In the genomic region with DNA sequence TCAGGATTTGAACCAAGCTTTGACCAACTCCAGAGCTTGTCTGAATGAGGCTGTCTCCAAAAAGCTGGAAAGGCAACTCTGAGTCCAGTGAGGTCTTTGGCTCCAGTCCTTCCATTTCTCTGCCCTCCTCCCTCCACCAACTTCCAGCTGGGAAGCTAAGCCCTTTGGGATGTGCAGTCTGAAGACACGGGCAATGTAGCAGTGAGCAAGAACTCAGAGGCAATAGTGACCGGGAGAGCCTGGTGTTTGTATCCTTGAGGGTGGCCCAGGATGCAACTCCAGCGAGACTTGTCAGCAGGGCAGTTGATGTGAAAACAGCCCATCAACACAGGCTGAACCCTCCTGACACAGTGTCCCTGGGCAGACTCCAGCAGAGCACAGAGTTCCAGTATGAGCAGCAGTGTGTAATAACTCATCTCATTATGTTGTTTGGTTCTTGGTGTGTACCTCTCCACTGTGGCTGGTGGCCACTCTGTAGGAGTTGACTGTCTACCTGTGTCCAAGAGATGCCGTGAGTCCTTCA, we compare ENCODE assay signal across 14 cellular contexts. TPM values are rescaled to one million over a fixed set of nuclear protein-coding genes. Genes with fewer than 3 reads are reported as not detected.
DNase-seq lines count a peak whose midpoint lies in the region; ATAC-seq and TF ChIP-seq lines count a peak whose summit lies in the region.
"Had no signal": no experiment of that assay in that cellular context is flagged by ENCODE, and none has a peak within 500 bp of the region (broad histone marks: within the 10 kb centered on the region; RNA-seq: fewer than 3 reads in every experiment).

No MANE protein-coding gene starts in this region.

- intact Hi-C loops in mammary epithelial cell (cut with micrococcal nuclease) = loop anchor here (2.0 kb wide), 1 partner anchor 17 kb away; no protein-coding TSS in a partner anchor
- intact Hi-C loops in left lung (cut with DNase I) = no loop called here
- intact Hi-C loops in transverse colon (cut with DNase I; ENCODE audit: low total_unique reads) = no loop called here

- H3K9me3 Mint-ChIP-seq in HFFc6 = peaks cover 4% of the 10 kb centered on the region
- H3K9me3 Mint-ChIP-seq: CD4-positive, alpha-beta T cell; naive thymus-derived CD8-positive, alpha-beta T cell had no signal

- H3K36me3 Mint-ChIP-seq in HFFc6 (ENCODE audit: low read depth) = peaks cover 4% of the 10 kb centered on the region

- no peak overlapping the region for H2AFZ ChIP-seq in mammary epithelial cell (ENCODE audit: low read depth, low read length)

- peak overlapping the region; percentile 88 for H3K27ac Mint-ChIP-seq in HFFc6
- H3K27ac Mint-ChIP-seq: CD4-positive, alpha-beta T cell had no signal

- H3K27me3 Mint-ChIP-seq in HFFc6 (ENCODE audit: insufficient read depth) = no peaks in the 10 kb centered on the region; the same call in 1 of the 2 replicates

- H3K4me2 ChIP-seq in mammary epithelial cell (ENCODE audit: insufficient read depth, low read depth, low read length) = peak overlapping the region; percentile 67

- no peak for TF ChIP-seq EP300 in transverse colon (IDR thresholded peaks at IDR 0.05; ENCODE audit: low read depth)

- CTCF ChIA-PET in mammary epithelial cell (lab: Charles Lee; ENCODE audit: low non-redundant PET) = interaction anchor here (0.7 kb wide), 1 partner anchor 16 kb away, joined by 3 read pairs; no protein-coding TSS in a partner anchor

- peaks cover 9% of the 10 kb centered on the region for H3K36me3 ChIP-seq in mammary epithelial cell (ENCODE audit: insufficient read depth, low read length)
- H3K36me3 ChIP-seq in left lung = no peaks in the 10 kb centered on the region
- H3K36me3 ChIP-seq in transverse colon = no peaks in the 10 kb centered on the region
- H3K36me3 ChIP-seq: right atrium auricular region had no signal

- H3K27me3 ChIP-seq in mammary epithelial cell (ENCODE audit: insufficient read depth, low read length) (no peaks in the 10 kb centered on the region), left lung (peaks cover 0 to under 1% of the 10 kb centered on the region in 2 donors), transverse colon (no peaks in the 10 kb centered on the region)
- H3K27me3 ChIP-seq: right atrium auricular region had no signal

- TF ChIP-seq CTCF in HFFc6 (IDR thresholded peaks at IDR 0.05) = no peak
- TF ChIP-seq CTCF in mammary epithelial cell (conservative IDR thresholded peaks at IDR 0.05 in 1 of 2, IDR thresholded peaks at IDR 0.05 in 1 of 2; ENCODE audit: extremely low read depth in 1 of 2, insufficient read depth in 1 of 2, low read depth in 1 of 2, low read length in 2 of 2) = no peak
- no peak for TF ChIP-seq CTCF in left lung (IDR thresholded peaks at IDR 0.05)
- no peak for TF ChIP-seq CTCF in transverse colon (IDR thresholded peaks at IDR 0.05)

- 94% methylated on average over 4 of the region's 4 CpGs for WGBS in mammary epithelial cell (ENCODE audit: low coverage, missing lambda C conversion rate)
- 61% methylated on average over 4 of the region's 4 CpGs; no CpG with 5 or more reads in 1 of the 2 donors for WGBS in transverse colon (ENCODE audit: low coverage in 1 of 2), 2 donors

- dilution Hi-C loops in mammary epithelial cell (cut with HindIII; ENCODE audit: low sequenced_read_pairs) = loop anchor here (5.0 kb wide), 1 partner anchor 78 kb away; no protein-coding TSS in a partner anchor

- in situ Hi-C loops in mammary epithelial cell (cut with MboI; ENCODE audit: low sequenced_read_pairs in 2 of 2) (loop anchor here in 1 of 2 donors (10.0 kb wide), 1 partner anchor 65 kb away; no protein-coding TSS in a partner anchor), transverse colon (cut with MboI; ENCODE audit: low pct_ligation_motif_present in 1 of 4, low pct_unique_long_range_greater_than_20kb in 1 of 4, low sequenced_read_pairs in 3 of 4) (no loop called here)

- H3K9me3 ChIP-seq in mammary epithelial cell (replicated peaks; ENCODE audit: insufficient read depth, low read length) (no peaks in the 10 kb centered on the region), left lung (no peaks in the 10 kb centered on the region), transverse colon (no peaks in the 10 kb centered on the region)
- H3K9me3 ChIP-seq: right atrium auricular region had no signal

- H4K20me1 ChIP-seq in mammary epithelial cell (ENCODE audit: insufficient read depth, low read length) = no peaks in the 10 kb centered on the region

- TSS peak; percentile 63 for BruUV-seq in mammary epithelial cell (replicated peaks; lab: Mats Ljungman, UMichigan)

- H3K27ac ChIP-seq in mammary epithelial cell (ENCODE audit: insufficient read depth, low read depth, low read length) (peak overlapping the region; percentile 82), left lung (peak overlapping the region; percentile 50 to 66), transverse colon (peak overlapping the region; percentile 62 to 74 (median 70))

- peaks cover 100% of the 10 kb centered on the region for H3K79me2 ChIP-seq in mammary epithelial cell (ENCODE audit: insufficient read depth, low read length)

- no peak for TF ChIP-seq POLR2A in transverse colon (IDR thresholded peaks at IDR 0.05)

- H3K4me3 Mint-ChIP-seq in HFFc6 = peak overlapping the region; percentile 65; the same call in 1 of the 2 replicates
- H3K4me3 Mint-ChIP-seq: CD4-positive, alpha-beta T cell; naive thymus-derived CD8-positive, alpha-beta T cell had no signal

- H3K4me1 ChIP-seq in mammary epithelial cell (ENCODE audit: insufficient read depth, low read length) (peaks cover 88% of the 10 kb centered on the region), left lung (peaks cover 13 to 59% of the 10 kb centered on the region in 2 donors), transverse colon (peaks cover 17 to 68% (median 42%) of the 10 kb centered on the region in 4 donors)

- ATAC-seq in left lung = peak; percentile 5
- ATAC-seq: naive thymus-derived CD8-positive, alpha-beta T cell had no signal

- peaks cover 55% of the 10 kb centered on the region for H3K4me1 Mint-ChIP-seq in HFFc6 (ENCODE audit: low read depth)

- H3K4me3 ChIP-seq in mammary epithelial cell (replicated peaks in 1 of 3; ENCODE audit: insufficient read depth in 1 of 3, low read depth in 2 of 3, low read length in 3 of 3) (no peak overlapping the region), left lung (no peak overlapping the region), transverse colon (no peak overlapping the region)
- H3K4me3 ChIP-seq: right atrium auricular region had no signal

- H3K9ac ChIP-seq in mammary epithelial cell (ENCODE audit: insufficient read depth, low read length) = no peak overlapping the region

- DNase-seq in HFFc6 = no peak
- no peak for DNase-seq in mammary epithelial cell
- no peak for DNase-seq in left lung
- no peak for DNase-seq in transverse colon
- DNase-seq in NCI-H2171 treated with DMSO at 0.1 percent for 48 hours (lab: John Stamatoyannopoulos, UW) = no peak
- no peak for DNase-seq in epidermal melanocyte (ENCODE audit: insufficient read length, low spot score)
- no peak for DNase-seq in iPS-NIHi7 (ENCODE audit: extremely low spot score)
- no peak for DNase-seq in globus pallidus (ENCODE audit: low spot score)
- DNase-seq: CD4-positive, alpha-beta T cell; naive thymus-derived CD8-positive, alpha-beta T cell; NCI-H2227 treated with DMSO at 0.1 percent for 48 hours; stimulated activated naive CD4-positive, alpha-beta T cell treated with Interleukin-2 at 50 U/mL for 16 hours; SW 1271 had no signal

RNA-seq across cellular contexts. Expression of a gene that starts 6.7 kb away (rescaled TPM):
- 1 to 10 TPM in 4 of 6 experiments, under 1 TPM in 2; 0.78 to 2.1 (median 1.7) TPM for total RNA-seq in HFFc6 (2021; fragmentation: NEBNext Ultra II Directional; extraction: Animal tissue kit (Norgen Biotek cat#: 25700))
- total RNA-seq in mammary epithelial cell (100 to 1,000 TPM; 126 to 271 TPM), left lung (10 to 100 TPM; 24.3 to 31.4 TPM), transverse colon (10 to 100 TPM; 41.6 to 64.6 (median 53.4) TPM)
- polyA plus RNA-seq in mammary epithelial cell = 138 TPM
- polyA minus RNA-seq in mammary epithelial cell = 432 TPM
- total RNA-seq: naive thymus-derived CD8-positive, alpha-beta T cell had no signal

Comparison
In these comparisons a context has a peak if more than half of its experiments do, and no peak if none do; other contexts are left out.
1. RNA of a gene that starts 6.7 kb away (total RNA-seq): 126 to 271 TPM in mammary epithelial cell, 41.6 to 64.6 TPM in transverse colon and 24.3 to 31.4 TPM in left lung; 0.78 to 2.1 TPM in HFFc6; every median in the first group is over 4 times any median in the second.
2. Peak in every context shown above with its lines, with median percentiles within 50 percentile points of each other: H3K27ac ChIP-seq.